Comparison of ENCODE assay signal across 14 cellular contexts in genomic region chr2:69489793-69490192, GRCh38. TPM values are rescaled to one million over a fixed set of nuclear protein-coding genes. Genes with fewer than 3 reads are reported as not detected.
DNase-seq lines count a peak whose midpoint lies in the region; ATAC-seq and TF ChIP-seq lines count a peak whose summit lies in the region.
"Had no signal": no experiment of that assay in that cellular context is flagged by ENCODE, and none has a peak within 500 bp of the region (broad histone marks: within the 10 kb centered on the region; RNA-seq: fewer than 3 reads in every experiment).

No MANE protein-coding gene starts in this region.

- ATAC-seq in activated CD8-positive, alpha-beta memory T cell treated with anti-CD3 and anti-CD28 coated beads, Interleukin-2, amount 10 ng/mL, durations not matched to agents 7 days and 5 days: no peak
- no peak for ATAC-seq in WTC11
- no peak for ATAC-seq in Right ventricle myocardium inferior

- CTCF ChIA-PET in activated CD8-positive, alpha-beta memory T cell treated with anti-CD3 and anti-CD28 coated beads, Interleukin-2, amount 10 ng/mL, durations not matched to agents 7 days and 5 days (lab: Charles Lee): no interaction called here
- CTCF ChIA-PET in WTC11 (lab: Charles Lee): no interaction called here

- DNase-seq in activated CD8-positive, alpha-beta memory T cell treated with anti-CD3 and anti-CD28 coated beads, Interleukin-2, amount 10 ng/mL, durations not matched to agents 7 days and 5 days: no peak
- DNase-seq in activated CD8-positive, alpha-beta memory T cell treated with anti-CD3 and anti-CD28 coated beads for 24 hours: no peak
- no peak for DNase-seq in WTC11 (ENCODE audit: low spot score)
- peak; percentile 10 for DNase-seq in iris pigment epithelial cell (ENCODE audit: low read depth)
- no peak for DNase-seq in cerebellar cortex (ENCODE audit: low spot score)
- DNase-seq in NCI-H2107 (lab: John Stamatoyannopoulos, UW): no peak
- DNase-seq in Right ventricle myocardium inferior (ENCODE audit: missing footprints): no peak
- DNase-seq: GF-D8, H9, head of caudate nucleus, kidney, NCI-H82, ovary had no signal

- H3K9ac ChIP-seq in subcutaneous abdominal adipose tissue (ENCODE audit: low read length in 5 of 5): peak overlapping the region in 1 of 5 donors; percentile 83

- peaks cover 2 to 33% (median 27%) of the 10 kb centered on the region in 5 donors for H3K4me1 ChIP-seq in subcutaneous abdominal adipose tissue (ENCODE audit: control insufficient read depth in 5 of 5, insufficient read depth in 5 of 5, low read length in 5 of 5)

- H3K4me3 ChIP-seq in subcutaneous abdominal adipose tissue (ENCODE audit: low read depth in 1 of 5, low read length in 5 of 5): no peak overlapping the region
- H3K4me3 ChIP-seq: ovary had no signal

- H3K4me1 Mint-ChIP-seq in activated CD8-positive, alpha-beta memory T cell treated with anti-CD3 and anti-CD28 coated beads, Interleukin-2, amount 10 ng/mL, durations not matched to agents 7 days and 5 days: peaks cover 16% of the 10 kb centered on the region
- no peaks in the 10 kb centered on the region for H3K4me1 Mint-ChIP-seq in WTC11

- H3K36me3 ChIP-seq in subcutaneous abdominal adipose tissue (ENCODE audit: control insufficient read depth in 5 of 5, insufficient read depth in 5 of 5, low read length in 5 of 5): peaks cover 4 to 19% (median 9%) of the 10 kb centered on the region in 5 donors
- H3K36me3 ChIP-seq: ovary had no signal

- H3K27ac ChIP-seq in subcutaneous abdominal adipose tissue (ENCODE audit: low read depth, low read length): peak overlapping the region; percentile 87
- H3K27ac ChIP-seq: ovary had no signal

- peaks cover 29% of the 10 kb centered on the region for H3K36me3 Mint-ChIP-seq in activated CD8-positive, alpha-beta memory T cell treated with anti-CD3 and anti-CD28 coated beads, Interleukin-2, amount 10 ng/mL, durations not matched to agents 7 days and 5 days
- H3K36me3 Mint-ChIP-seq in WTC11: peaks cover 3% of the 10 kb centered on the region; the same call in 1 of the 2 replicates

- H3K27me3 ChIP-seq in subcutaneous abdominal adipose tissue (ENCODE audit: control insufficient read depth in 5 of 5, insufficient read depth in 4 of 5, low read length in 5 of 5): no peaks in the 10 kb centered on the region
- H3K27me3 ChIP-seq: ovary had no signal

- no peaks in the 10 kb centered on the region for H3K9me3 ChIP-seq in subcutaneous abdominal adipose tissue (ENCODE audit: control insufficient read depth in 5 of 5, low read length in 5 of 5)
- H3K9me3 ChIP-seq: ovary had no signal

- POLR2A ChIA-PET in WTC11 (lab: Charles Lee): no interaction called here

- intact Hi-C loops in Right ventricle myocardium inferior (cut with DNase I): no loop called here

- no peaks in the 10 kb centered on the region for H3K9me3 Mint-ChIP-seq in activated CD8-positive, alpha-beta memory T cell treated with anti-CD3 and anti-CD28 coated beads, Interleukin-2, amount 10 ng/mL, durations not matched to agents 7 days and 5 days (ENCODE audit: low read depth)
- H3K9me3 Mint-ChIP-seq in WTC11: no peaks in the 10 kb centered on the region
- H3K9me3 Mint-ChIP-seq: H9 had no signal

- H3K4me3 Mint-ChIP-seq in activated CD8-positive, alpha-beta memory T cell treated with anti-CD3 and anti-CD28 coated beads, Interleukin-2, amount 10 ng/mL, durations not matched to agents 7 days and 5 days: no peak overlapping the region
- no peak overlapping the region for H3K4me3 Mint-ChIP-seq in WTC11
- H3K4me3 Mint-ChIP-seq: H9 had no signal

- H3K27ac Mint-ChIP-seq in activated CD8-positive, alpha-beta memory T cell treated with anti-CD3 and anti-CD28 coated beads, Interleukin-2, amount 10 ng/mL, durations not matched to agents 7 days and 5 days: peak overlapping the region; percentile 8
- 0 out of 2 replicates have a peak overlapping the region, but pooled peaks have one; percentile 1 for H3K27ac Mint-ChIP-seq in WTC11

- TF ChIP-seq CTCF in WTC11 (IDR thresholded peaks at IDR 0.05): no peak

- no peaks in the 10 kb centered on the region for H3K27me3 Mint-ChIP-seq in activated CD8-positive, alpha-beta memory T cell treated with anti-CD3 and anti-CD28 coated beads, Interleukin-2, amount 10 ng/mL, durations not matched to agents 7 days and 5 days
- no peaks in the 10 kb centered on the region for H3K27me3 Mint-ChIP-seq in WTC11 (ENCODE audit: low read depth)

TF ChIP-seq in WTC11, 78 proteins besides CTCF, POLR2A, EP300 and RAD21 (continues in another document):
- TF ChIP-seq CDX4 (CRISPR knock-in tag; IDR thresholded peaks at IDR 0.05; ENCODE audit: borderline replicate concordance) (no peak), AR (CRISPR knock-in tag; IDR thresholded peaks at IDR 0.05) (no peak), ATF1 (CRISPR knock-in tag; IDR thresholded peaks at IDR 0.05) (no peak), FOXJ3 (CRISPR knock-in tag; IDR thresholded peaks at IDR 0.05; ENCODE audit: borderline replicate concordance) (no peak), SP1 (CRISPR knock-in tag; conservative IDR thresholded peaks at IDR 0.05) (no peak), USF1 (CRISPR knock-in tag; IDR thresholded peaks at IDR 0.05) (no peak), ZMAT4 (CRISPR knock-in tag; IDR thresholded peaks at IDR 0.05) (no peak), GTF2I (CRISPR knock-in tag; conservative IDR thresholded peaks at IDR 0.05) (no peak), ZNF263 (CRISPR knock-in tag; IDR thresholded peaks at IDR 0.05; ENCODE audit: low read depth) (no peak), GABPB1 (CRISPR knock-in tag; IDR thresholded peaks at IDR 0.05) (no peak), ERG (CRISPR knock-in tag; IDR thresholded peaks at IDR 0.05) (no peak), E2F5 (CRISPR knock-in tag; IDR thresholded peaks at IDR 0.05) (no peak)

RNA-seq across cellular contexts. Expression of gene NFU1, which starts 52.6 kb away (rescaled TPM):
- total RNA-seq in activated CD8-positive, alpha-beta memory T cell treated with anti-CD3 and anti-CD28 coated beads, Interleukin-2, amount 10 ng/mL, durations not matched to agents 7 days and 5 days: 10 to 100 TPM; 28.5 to 40.9 TPM
- total RNA-seq in WTC11 (2021) (39.3 to 47.8 TPM (median 46.1 TPM) in 3 replicates), Right ventricle myocardium inferior (122 TPM)
